ENCODE assay signal across 8 cellular contexts in genomic region chr4:103074598-103075434, GRCh38. TPM values are rescaled to one million over a fixed set of nuclear protein-coding genes. Genes with fewer than 3 reads are reported as not detected.
DNase-seq lines count a peak whose midpoint lies in the region; TF ChIP-seq lines count a peak whose summit lies in the region.

No MANE protein-coding gene starts in this region.

- H3K36me3 Mint-ChIP-seq in immature natural killer cell: peaks cover 0 to 13% (median 0%) of the 10 kb centered on the region in 3 donors
- H3K36me3 Mint-ChIP-seq in Calu3 (ENCODE audit: insufficient read depth, unreplicated experiment): peaks cover 19% of the 10 kb centered on the region

- H3K4me1 ChIP-seq in HAP-1 (peaks cover 26% of the 10 kb centered on the region), OCI-LY7 (ENCODE audit: insufficient read depth, low read length, poor library complexity, severe bottlenecking) (peaks cover 51% of the 10 kb centered on the region)

- H3K27ac ChIP-seq in OCI-LY7 (ENCODE audit: low read depth, low read length, poor library complexity, severe bottlenecking): peak overlapping the region; percentile 86

- POLR2A ChIA-PET in OCI-LY7 (lab: Charles Lee): interaction anchor here (0.6 to 1.8 kb wide), 9 partner anchors 8 to 555 kb away, joined by 3 to 7 read pairs (median 3); partner anchors contain the start of gene UBE2D3

- peak overlapping the region; percentile 97 for H3K4me2 ChIP-seq in OCI-LY7 (ENCODE audit: low read length)

- H3K27ac Mint-ChIP-seq in immature natural killer cell (peak overlapping the region in 5 of 6 donors; percentile 93 to 99 (median 99)), Calu3 (ENCODE audit: unreplicated experiment) (no peak overlapping the region)

- H3K27me3 Mint-ChIP-seq in immature natural killer cell (ENCODE audit: low read depth in 3 of 3): peaks cover 2 to 9% (median 3%) of the 10 kb centered on the region in 3 donors
- H3K27me3 Mint-ChIP-seq in Calu3 (ENCODE audit: unreplicated experiment): peaks cover 24% of the 10 kb centered on the region

- H3K4me1 Mint-ChIP-seq in immature natural killer cell: peaks cover 31 to 47% of the 10 kb centered on the region in 2 donors
- H3K4me1 Mint-ChIP-seq in Calu3 (ENCODE audit: low read depth, unreplicated experiment): peaks cover 18% of the 10 kb centered on the region

- peaks cover 62% of the 10 kb centered on the region for H3K79me2 ChIP-seq in OCI-LY7 (ENCODE audit: insufficient read depth, low read depth, low read length)

- H3K9me3 ChIP-seq in HAP-1: no peaks in the 10 kb centered on the region
- no peaks in the 10 kb centered on the region for H3K9me3 ChIP-seq in OCI-LY7 (ENCODE audit: low read length)

- H3K4me3 ChIP-seq in HAP-1 (peak overlapping the region; percentile 50), OCI-LY7 (ENCODE audit: low read depth, low read length, poor library complexity, severe bottlenecking) (peak overlapping the region; percentile 79)

- DNase-seq in GM13977 (ENCODE audit: low spot score) (peak; percentile 35), HAP-1 (ENCODE audit: low spot score in 2 of 2) (no peak), OCI-LY7 (ENCODE audit: low spot score) (peak; percentile 54), immature natural killer cell (no peak), SW480 (ENCODE audit: low spot score) (no peak), Calu3 (no peak), mucosa of gallbladder (ENCODE audit: low spot score) (no peak)
- DNase-seq in effector CD8-positive, alpha-beta T cell (lab: John Stamatoyannopoulos, UW): no peak

- H3K27me3 ChIP-seq in HAP-1 (ENCODE audit: low read depth): no peaks in the 10 kb centered on the region

- no peaks in the 10 kb centered on the region for H3K9me2 ChIP-seq in OCI-LY7 (ENCODE audit: insufficient read depth, low read length)

- intact Hi-C loops in OCI-LY7 (cut with micrococcal nuclease; ENCODE audit: unreplicated experiment): loop anchor here (1.0 to 5.0 kb wide), 2 partner anchors 208 to 571 kb away; partner anchors contain the start of gene CISD2
- intact Hi-C loops in Calu3 (cut with micrococcal nuclease; ENCODE audit: unreplicated experiment): no loop called here

- peak overlapping the region; percentile 96 to 99 (median 98) for H3K4me3 Mint-ChIP-seq in immature natural killer cell
- no peak overlapping the region for H3K4me3 Mint-ChIP-seq in Calu3 (ENCODE audit: low read depth, unreplicated experiment)

- CTCF ChIA-PET in OCI-LY7 (lab: Charles Lee; ENCODE audit: unreplicated experiment): interaction anchor here (0.9 kb wide), 1 partner anchor 24 kb away, joined by 3 read pairs; no protein-coding TSS in a partner anchor
- CTCF ChIA-PET in Calu3 (lab: Charles Lee): no interaction called here

- H2AFZ ChIP-seq in OCI-LY7 (ENCODE audit: low read length): peak overlapping the region; percentile 55; the same call in 1 of the 2 replicates

- H4K20me1 ChIP-seq in OCI-LY7 (ENCODE audit: insufficient read depth, low read length): peaks cover 3% of the 10 kb centered on the region; the same call in 1 of the 2 replicates

- BruUV-seq in OCI-LY7 (replicated peaks; lab: Mats Ljungman, UMichigan) (no TSS peak), Calu3 (replicated peaks; lab: Mats Ljungman, UMichigan) (no TSS peak)

- no peaks in the 10 kb centered on the region; the same call in 1 of the 2 replicates for H3K36me3 ChIP-seq in HAP-1 (replicated peaks)
- peaks cover 32% of the 10 kb centered on the region for H3K36me3 ChIP-seq in OCI-LY7 (ENCODE audit: insufficient read depth, low read length)

- TF ChIP-seq CTCF in GM13977 (IDR thresholded peaks at IDR 0.05; ENCODE audit: extremely low read depth, insufficient read depth, missing control alignments): no peak
- no peak for TF ChIP-seq CTCF in OCI-LY7 (conservative IDR thresholded peaks at IDR 0.05; ENCODE audit: low read length)
- TF ChIP-seq CTCF in Calu3 (IDR thresholded peaks at IDR 0.05; ENCODE audit: unreplicated experiment): no peak

- in situ Hi-C loops in GM13977 (cut with MboI; ENCODE audit: low pct_unique_long_range_greater_than_20kb, low sequenced_read_pairs, unreplicated experiment): no loop called here
- in situ Hi-C loops in HAP-1 (cut with MboI; ENCODE audit: low sequenced_read_pairs): loop anchor here (25.0 kb wide), 1 partner anchor 438 kb away; no protein-coding TSS in a partner anchor

- no peaks in the 10 kb centered on the region for H3K9me3 Mint-ChIP-seq in immature natural killer cell
- H3K9me3 Mint-ChIP-seq in Calu3 (ENCODE audit: low read depth, unreplicated experiment): no peaks in the 10 kb centered on the region

RNA-seq across cellular contexts. Expression of gene SLC9B2, which starts 1.7 kb away (rescaled TPM):
- total RNA-seq in OCI-LY7 (2014; rRNA removed; shearing (Covaris generic)): 23.5 and 26.5 TPM in 2 replicates
- total RNA-seq in OCI-LY7 (2022) (36.5 and 38.5 TPM in 2 replicates), Calu3 (2022) (2.7 and 5.0 TPM in 2 replicates), mucosa of gallbladder (9.3 TPM)
- 10 to 100 TPM in 1 of 3 donors, 1 to 10 TPM in 2; 8.9 to 15.7 (median 9.8) TPM for polyA plus RNA-seq in immature natural killer cell

RNA-seq across cellular contexts. Expression of gene BDH2, which starts 24.8 kb away (rescaled TPM):
- 28.2 and 35.2 TPM in 2 replicates for total RNA-seq in OCI-LY7 (2014; rRNA removed; shearing (Covaris generic))
- total RNA-seq in OCI-LY7 (2022) (25.2 and 26.3 TPM in 2 replicates), Calu3 (2022) (8.1 and 15.2 TPM in 2 replicates), mucosa of gallbladder (71.8 TPM)
- polyA plus RNA-seq in immature natural killer cell: 10 to 100 TPM; 31.0 to 37.1 (median 36.4) TPM

RNA-seq across cellular contexts. Expression of gene SLC9B1, which starts 55.3 kb away (rescaled TPM):
- total RNA-seq in OCI-LY7 (2014; rRNA removed; shearing (Covaris generic)): 0.88 and 2.3 TPM in 2 replicates
- total RNA-seq in OCI-LY7 (2022): 2.0 and 3.3 TPM in 2 replicates
- 1 to 10 TPM in 2 of 3 donors, not detected in 1; 1.8 to 3.2 TPM for polyA plus RNA-seq in immature natural killer cell
- not detected in 2 replicates for total RNA-seq in Calu3 (2022)
- 0.81 TPM for total RNA-seq in mucosa of gallbladder

Comparison
In these comparisons a context has a peak if more than half of its experiments do, and no peak if none do; other contexts are left out.
1. DNase-seq: peak in GM13977 (single experiment) and OCI-LY7 (single experiment); none in HAP-1 (0 of 2), immature natural killer cell (0 of 3), SW480 (single experiment), Calu3 (single experiment), mucosa of gallbladder (single experiment) and effector CD8-positive, alpha-beta T cell (single experiment).